Comparison of ENCODE assay signal across 2 cellular contexts in genomic region chr11:68872216-68873003, GRCh38.
TF ChIP-seq lines count a peak whose summit lies in the region.

No MANE protein-coding gene starts in this region.

TF ChIP-seq in A549, 52 proteins besides CTCF, POLR2A, EP300 and RAD21:
- TF ChIP-seq HOXB13 (CRISPR knock-in tag; IDR thresholded peaks at IDR 0.05; ENCODE audit: low read depth), result no peak
- TF ChIP-seq FOXS1 (CRISPR knock-in tag; IDR thresholded peaks at IDR 0.05), result no peak
- TF ChIP-seq RARB (CRISPR knock-in tag; IDR thresholded peaks at IDR 0.05), result no peak
- TF ChIP-seq MYC (IDR thresholded peaks at IDR 0.05; ENCODE audit: borderline replicate concordance, low read length), result no peak
- no peak for TF ChIP-seq SREBF2 (IDR thresholded peaks at IDR 0.05)
- no peak for TF ChIP-seq PBX3 (IDR thresholded peaks at IDR 0.05)
- no peak for TF ChIP-seq CEBPB (IDR thresholded peaks at IDR 0.05)
- no peak for TF ChIP-seq BCL3 (IDR thresholded peaks at IDR 0.05)
- no peak for TF ChIP-seq HEYL (CRISPR knock-in tag; IDR thresholded peaks at IDR 0.05)
- TF ChIP-seq RFX5 (IDR thresholded peaks at IDR 0.05), result no peak
- TF ChIP-seq HDAC2 (IDR thresholded peaks at IDR 0.05), result no peak
- no peak for TF ChIP-seq TFCP2L1 (CRISPR knock-in tag; IDR thresholded peaks at IDR 0.05)

TF ChIP-seq in HepG2, 621 proteins besides CTCF, POLR2A, EP300 and RAD21:
- TF ChIP-seq ZNF652 (CRISPR knock-in tag; IDR thresholded peaks at IDR 0.05; ENCODE audit: borderline replicate concordance, low read depth) (peak; percentile 74), U2AF1 (optimal IDR thresholded peaks at IDR 0.05; ENCODE audit: low read depth, low read length) (no peak), ZNF615 (CRISPR knock-in tag; IDR thresholded peaks at IDR 0.05; ENCODE audit: borderline replicate concordance) (no peak), MXD4 (CRISPR knock-in tag; IDR thresholded peaks at IDR 0.05) (no peak), TBL1XR1 (IDR thresholded peaks at IDR 0.05; ENCODE audit: borderline replicate concordance, low read length, partially characterized antibody) (no peak), ZKSCAN1 (IDR thresholded peaks at IDR 0.05; ENCODE audit: low read length) (no peak), TP53 (CRISPR knock-in tag; conservative IDR thresholded peaks at IDR 0.05) (no peak), ATF2 (CRISPR knock-in tag; IDR thresholded peaks at IDR 0.05) (no peak), CREB3 (CRISPR knock-in tag; IDR thresholded peaks at IDR 0.05) (no peak), ZNF138 (CRISPR knock-in tag; IDR thresholded peaks at IDR 0.05; ENCODE audit: low read depth) (no peak), SP2 (CRISPR knock-in tag; IDR thresholded peaks at IDR 0.05) (no peak), NFYC (CRISPR knock-in tag; IDR thresholded peaks at IDR 0.05) (no peak), TFAP4 (IDR thresholded peaks at IDR 0.05; ENCODE audit: borderline replicate concordance, low read depth) (peak; percentile 43; the same call in 1 of the 2 replicates)
TF ChIP-seq in HepG2: peak in this region for 2.
